In genomic region chr17:10052414-10052813, GRCh38 we compare ENCODE assay signal across 15 cellular contexts.
DNase-seq lines count a peak whose midpoint lies in the region; ATAC-seq, FAIRE-seq and TF ChIP-seq lines count a peak whose summit lies in the region.
"Had no signal": no experiment of that assay in that cellular context is flagged by ENCODE, and none has a peak within 500 bp of the region (broad histone marks: within the 10 kb centered on the region; RNA-seq: fewer than 3 reads in every experiment).

No MANE protein-coding gene starts in this region.

- peaks cover 57 to 66% of the 10 kb centered on the region in 2 donors for H3K4me1 Mint-ChIP-seq in natural killer cell
- H3K4me1 Mint-ChIP-seq: activated CD4-positive, alpha-beta T cell treated with anti-CD3 and anti-CD28 coated beads for 36 hours had no signal

- no peaks in the 10 kb centered on the region for H3K27me3 Mint-ChIP-seq in natural killer cell (ENCODE audit: low read depth in 2 of 2)
- H3K27me3 Mint-ChIP-seq: activated CD4-positive, alpha-beta T cell treated with anti-CD3 and anti-CD28 coated beads for 36 hours had no signal

- FAIRE-seq in GM12892 (lab: Jason Lieb, UNC) = peak; percentile 93
- FAIRE-seq: H54, K562 had no signal

- no peak overlapping the region for H3K4me3 Mint-ChIP-seq in natural killer cell
- H3K4me3 Mint-ChIP-seq: activated CD4-positive, alpha-beta T cell treated with anti-CD3 and anti-CD28 coated beads for 36 hours had no signal

- no peak for DNase-seq in GM12892 (ENCODE audit: insufficient read length)
- no peak for DNase-seq in natural killer cell
- DNase-seq in activated T-cell treated with anti-CD3 and anti-CD28 coated beads, Interleukin-2, amount 50 U/mL, for 48 hours = no peak
- DNase-seq in C1 segment of cervical spinal cord (lab: John Stamatoyannopoulos, UW) = no peak
- no peak for DNase-seq in kidney tubule cell (ENCODE audit: low spot score)
- DNase-seq in activated gamma-delta T cell (lab: John Stamatoyannopoulos, UW) = no peak
- DNase-seq: activated CD4-positive, alpha-beta T cell treated with anti-CD3 and anti-CD28 coated beads for 36 hours; aorta; BE2C; NCI-H187 treated with DMSO at 0.1 percent for 48 hours; T-helper 1 cell had no signal

- peak; percentile 61 for TF ChIP-seq POLR2A in GM12892 (IDR thresholded peaks at IDR 0.05; ENCODE audit: low read depth, low read length)

- ATAC-seq in GM19035 (IDR thresholded peaks at IDR 0.05; ENCODE audit: unreplicated experiment) (peak; percentile 42), HG03060 (IDR thresholded peaks at IDR 0.05; ENCODE audit: low read depth, unreplicated experiment) (peak; percentile 33), natural killer cell (peak in 2 of 3 donors; percentile 24 to 58)
- ATAC-seq: activated CD4-positive, alpha-beta T cell treated with anti-CD3 and anti-CD28 coated beads for 36 hours; K562 had no signal

- intact Hi-C loops in natural killer cell (cut with micrococcal nuclease) = no loop called here

- no peaks in the 10 kb centered on the region for H3K9me3 Mint-ChIP-seq in natural killer cell

- peak overlapping the region; percentile 83 to 86 for H3K27ac Mint-ChIP-seq in natural killer cell
- H3K27ac Mint-ChIP-seq: activated CD4-positive, alpha-beta T cell treated with anti-CD3 and anti-CD28 coated beads for 36 hours had no signal

- no peak for TF ChIP-seq CTCF in natural killer cell (IDR thresholded peaks at IDR 0.05)

- H3K36me3 Mint-ChIP-seq in natural killer cell = no peaks in the 10 kb centered on the region
